22 cellular contexts compared by ENCODE assay signal in genomic region chr3:186984064-186984463, GRCh38. TPM values are rescaled to one million over a fixed set of nuclear protein-coding genes. Genes with fewer than 3 reads are reported as not detected.
DNase-seq lines count a peak whose midpoint lies in the region; ATAC-seq, FAIRE-seq and TF ChIP-seq lines count a peak whose summit lies in the region.
"Had no signal": no experiment of that assay in that cellular context is flagged by ENCODE, and none has a peak within 500 bp of the region (broad histone marks: within the 10 kb centered on the region; RNA-seq: fewer than 3 reads in every experiment).

No MANE protein-coding gene starts in this region.

- TF ChIP-seq POLR2A in H54 (IDR thresholded peaks at IDR 0.05; ENCODE audit: low read depth, low read length), result no peak

- no peak overlapping the region for H3K4me3 ChIP-seq in CD8-positive, alpha-beta memory T cell (ENCODE audit: low read length)
- no peak overlapping the region for H3K4me3 ChIP-seq in osteoblast (ENCODE audit: insufficient read depth, low read length)
- H3K4me3 ChIP-seq: dorsolateral prefrontal cortex, GM12878, GM23248, Peyer's patch, SK-N-MC had no signal

- peaks cover 21% of the 10 kb centered on the region for H3K36me3 ChIP-seq in CD8-positive, alpha-beta memory T cell (ENCODE audit: insufficient read depth, low read length)
- no peaks in the 10 kb centered on the region for H3K36me3 ChIP-seq in osteoblast (ENCODE audit: insufficient read depth, low read length)

- no peak for FAIRE-seq in H54 (lab: Jason Lieb, UNC)
- FAIRE-seq: GM12878, GM19239, HTR-8/SVneo had no signal

- H3K4me3 Mint-ChIP-seq in CD8-positive, alpha-beta memory T cell, result no peak overlapping the region
- H3K4me3 Mint-ChIP-seq in central memory CD8-positive, alpha-beta T cell, result no peak overlapping the region

- H4K20me1 ChIP-seq in osteoblast (ENCODE audit: insufficient read depth, low read length), result no peaks in the 10 kb centered on the region

- no peak overlapping the region for H3K4me2 ChIP-seq in osteoblast (ENCODE audit: insufficient read depth, low read length)

- no peak overlapping the region for H3K27ac ChIP-seq in CD8-positive, alpha-beta memory T cell (ENCODE audit: low read depth, low read length)
- H3K27ac ChIP-seq in osteoblast (ENCODE audit: low read depth, low read length), result no peak overlapping the region
- H3K27ac ChIP-seq: epithelial cell of prostate, GM23248, Peyer's patch, SK-N-MC had no signal

- no peaks in the 10 kb centered on the region for H3K9me3 ChIP-seq in CD8-positive, alpha-beta memory T cell (ENCODE audit: low read length)
- H3K9me3 ChIP-seq in osteoblast (ENCODE audit: low read depth, low read length), result no peaks in the 10 kb centered on the region
- H3K9me3 ChIP-seq: Peyer's patch had no signal

- DNase-seq in Ammon's horn (ENCODE audit: low spot score), result peak; percentile 55
- DNase-seq in CD8-positive, alpha-beta memory T cell, result no peak
- DNase-seq in central memory CD8-positive, alpha-beta T cell (ENCODE audit: low spot score in 2 of 2), result no peak
- peak; percentile 73 for DNase-seq in osteoblast (ENCODE audit: insufficient read length, low spot score, missing footprints)
- DNase-seq in H54 (ENCODE audit: insufficient read length, low spot score), result no peak
- no peak for DNase-seq in stimulated activated CD4-positive, alpha-beta T cell treated with anti-CD3 and anti-CD28 coated beads, Interleukin-4, amount 100 ng/mL, for 24 hours
- DNase-seq in activated CD4-positive, CD25-positive, alpha-beta regulatory T cell (lab: John Stamatoyannopoulos, UW), result no peak
- DNase-seq: activated CD4-positive, alpha-beta T cell treated with anti-CD3 and anti-CD28 coated beads for 4 hours; activated CD8-positive, alpha-beta memory T cell treated with anti-CD3 and anti-CD28 coated beads, Interleukin-2, amount 50 U/mL, for 4 hours; DMS79; dorsolateral prefrontal cortex; foreskin fibroblast; NCI-H2029 treated with DMSO at 0.1 percent for 48 hours; occipital lobe; Peyer's patch; right cardiac atrium had no signal

- H3K4me1 ChIP-seq in CD8-positive, alpha-beta memory T cell (ENCODE audit: insufficient read depth, low read length), result no peaks in the 10 kb centered on the region
- no peaks in the 10 kb centered on the region for H3K4me1 ChIP-seq in osteoblast (ENCODE audit: insufficient read depth, low read length)
- H3K4me1 ChIP-seq: Peyer's patch had no signal

- H3K36me3 Mint-ChIP-seq in CD8-positive, alpha-beta memory T cell, result peaks cover 15 to 76% (median 30%) of the 10 kb centered on the region in 3 donors
- peaks cover 41% of the 10 kb centered on the region for H3K36me3 Mint-ChIP-seq in central memory CD8-positive, alpha-beta T cell (ENCODE audit: insufficient read depth)

- H3K9me3 Mint-ChIP-seq in CD8-positive, alpha-beta memory T cell, result no peaks in the 10 kb centered on the region
- no peaks in the 10 kb centered on the region for H3K9me3 Mint-ChIP-seq in central memory CD8-positive, alpha-beta T cell

- no peak for ATAC-seq in central memory CD8-positive, alpha-beta T cell (replicated peaks; ENCODE audit: extremely low read depth, poor library complexity, severe bottlenecking)
- ATAC-seq: GM12878 had no signal

- no peak overlapping the region for H2AFZ ChIP-seq in osteoblast (ENCODE audit: low read length)
- H2AFZ ChIP-seq: GM23248 had no signal

- H3K4me1 Mint-ChIP-seq in CD8-positive, alpha-beta memory T cell, result peaks cover 49 to 75% (median 63%) of the 10 kb centered on the region in 3 donors
- H3K4me1 Mint-ChIP-seq in central memory CD8-positive, alpha-beta T cell, result peaks cover 71% of the 10 kb centered on the region

- no peaks in the 10 kb centered on the region for H3K79me2 ChIP-seq in osteoblast (ENCODE audit: insufficient read depth, low read length)

- CTCF ChIA-PET in CD8-positive, alpha-beta memory T cell (lab: Charles Lee), result interaction anchor here (1.0 to 1.5 kb wide), 4 partner anchors 18 to 166 kb away, joined by 3 to 4 read pairs (median 3); no protein-coding TSS in a partner anchor

- peaks cover 0 to 1% of the 10 kb centered on the region in 2 donors for H3K27me3 Mint-ChIP-seq in CD8-positive, alpha-beta memory T cell
- H3K27me3 Mint-ChIP-seq in central memory CD8-positive, alpha-beta T cell, result no peaks in the 10 kb centered on the region

- H3K27ac Mint-ChIP-seq in CD8-positive, alpha-beta memory T cell, result peak overlapping the region in 7 of 8 donors; percentile 9 to 89 (median 63)
- H3K27ac Mint-ChIP-seq in central memory CD8-positive, alpha-beta T cell (ENCODE audit: low read depth), result peak overlapping the region; percentile 30

- POLR2A ChIA-PET in CD8-positive, alpha-beta memory T cell (lab: Charles Lee), result no interaction called here

- no peaks in the 10 kb centered on the region for H3K27me3 ChIP-seq in CD8-positive, alpha-beta memory T cell (ENCODE audit: insufficient read depth, low read length, poor library complexity, severe bottlenecking)
- H3K27me3 ChIP-seq in osteoblast (ENCODE audit: insufficient read depth, low read length), result no peaks in the 10 kb centered on the region
- H3K27me3 ChIP-seq: dorsolateral prefrontal cortex, Peyer's patch had no signal

- TF ChIP-seq CTCF in osteoblast (IDR thresholded peaks at IDR 0.05; ENCODE audit: extremely low read depth, low read depth, low read length), result no peak

RNA-seq across cellular contexts. Expression of gene ST6GAL1, which starts 53.7 kb away (rescaled TPM):
- total RNA-seq in CD8-positive, alpha-beta memory T cell, result 100 to 1,000 TPM in 1 of 2 experiments, 10 to 100 TPM in 1; 96.8 to 108 TPM
- polyA plus RNA-seq in CD8-positive, alpha-beta memory T cell, result 139 TPM
- 8.0 and 9.1 TPM in 2 replicates for total RNA-seq in osteoblast
- total RNA-seq: GM23248 had no signal

Comparison
In these comparisons a context has a peak if more than half of its experiments do, and no peak if none do; other contexts are left out.
1. DNase-seq: peak in Ammon's horn (single experiment) and osteoblast (single experiment); none in CD8-positive, alpha-beta memory T cell (0 of 5), central memory CD8-positive, alpha-beta T cell (0 of 2), H54 (single experiment), stimulated activated CD4-positive, alpha-beta T cell treated with anti-CD3 and anti-CD28 coated beads, Interleukin-4, amount 100 ng/mL, for 24 hours (single experiment) and activated CD4-positive, CD25-positive, alpha-beta regulatory T cell (0 of 4).